Comparison of ENCODE assay signal across 12 cellular contexts in the genomic region with DNA sequence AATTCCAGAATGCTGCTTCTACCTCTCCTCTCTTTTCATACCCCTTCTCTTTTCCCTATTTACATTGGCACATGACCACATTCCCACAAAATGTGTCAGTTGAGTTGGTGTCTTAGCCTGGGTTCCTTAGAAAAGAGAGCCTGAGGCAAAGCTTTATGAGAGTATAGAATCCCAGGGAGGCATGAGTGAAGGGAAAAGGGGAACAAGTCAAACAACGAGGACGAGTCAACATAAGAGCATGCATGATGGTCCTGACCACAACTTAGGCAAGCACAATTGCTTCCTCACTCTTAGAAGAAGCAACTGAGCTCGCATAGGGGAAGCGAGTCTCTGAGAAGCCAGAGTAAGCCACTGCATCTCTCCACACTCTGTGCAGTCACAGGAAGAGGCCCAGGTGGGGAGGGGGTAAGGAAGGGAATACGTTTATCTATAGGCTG. TPM values are rescaled to one million over a fixed set of nuclear protein-coding genes. Genes with fewer than 3 reads are reported as not detected.
DNase-seq lines count a peak whose midpoint lies in the region; ATAC-seq and TF ChIP-seq lines count a peak whose summit lies in the region.
"Had no signal": no experiment of that assay in that cellular context is flagged by ENCODE, and none has a peak within 500 bp of the region (broad histone marks: within the 10 kb centered on the region; RNA-seq: fewer than 3 reads in every experiment).

No MANE protein-coding gene starts in this region.

- no peaks in the 10 kb centered on the region for H3K36me3 Mint-ChIP-seq in activated naive CD4-positive, alpha-beta T cell treated with anti-CD3 and anti-CD28 coated beads for 36 hours (ENCODE audit: low read depth)
- H3K36me3 Mint-ChIP-seq in T-helper 17 cell (ENCODE audit: low read depth) = no peaks in the 10 kb centered on the region

- no peaks in the 10 kb centered on the region for H3K9me3 Mint-ChIP-seq in activated naive CD4-positive, alpha-beta T cell treated with anti-CD3 and anti-CD28 coated beads for 36 hours

- no peak overlapping the region for H3K27ac Mint-ChIP-seq in activated naive CD4-positive, alpha-beta T cell treated with anti-CD3 and anti-CD28 coated beads for 36 hours
- peak overlapping the region; percentile 29 for H3K27ac Mint-ChIP-seq in T-helper 17 cell

- H3K36me3 ChIP-seq in testis (ENCODE audit: low read depth, missing control alignments) = no peaks in the 10 kb centered on the region
- H3K36me3 ChIP-seq: prostate gland, thoracic aorta had no signal

- intact Hi-C loops in activated naive CD4-positive, alpha-beta T cell treated with anti-CD3 and anti-CD28 coated beads for 36 hours (cut with micrococcal nuclease) = no loop called here
- intact Hi-C loops in testis (cut with DNase I; ENCODE audit: low total_unique reads) = no loop called here

- CTCF ChIA-PET in activated naive CD4-positive, alpha-beta T cell treated with anti-CD3 and anti-CD28 coated beads for 36 hours (lab: Charles Lee) = interaction anchor here (0.9 to 2.2 kb wide), 5 partner anchors 17 to 103 kb away, joined by 3 to 17 read pairs (median 4); a partner anchor contains a TSS

- no peaks in the 10 kb centered on the region for H3K27me3 ChIP-seq in testis

- no peaks in the 10 kb centered on the region for H3K27me3 Mint-ChIP-seq in activated naive CD4-positive, alpha-beta T cell treated with anti-CD3 and anti-CD28 coated beads for 36 hours (ENCODE audit: low read depth)
- H3K27me3 Mint-ChIP-seq in T-helper 17 cell = no peaks in the 10 kb centered on the region

- H3K4me1 ChIP-seq in testis = no peaks in the 10 kb centered on the region
- H3K4me1 ChIP-seq: prostate gland had no signal

- TF ChIP-seq POLR2A in testis (IDR thresholded peaks at IDR 0.05) = no peak

- H3K9me3 ChIP-seq in T-helper 17 cell (ENCODE audit: control insufficient read depth, low read length, poor library complexity, severe bottlenecking) (no peaks in the 10 kb centered on the region), testis (no peaks in the 10 kb centered on the region)
- H3K9me3 ChIP-seq: prostate gland, thoracic aorta had no signal

- H3K4me1 Mint-ChIP-seq in activated naive CD4-positive, alpha-beta T cell treated with anti-CD3 and anti-CD28 coated beads for 36 hours (ENCODE audit: low read depth) = peaks cover 12% of the 10 kb centered on the region
- H3K4me1 Mint-ChIP-seq in T-helper 17 cell = peaks cover 6% of the 10 kb centered on the region

- no peak overlapping the region for H3K27ac ChIP-seq in testis
- no peak overlapping the region for H3K27ac ChIP-seq in coronary artery
- H3K27ac ChIP-seq: prostate gland, thoracic aorta had no signal

- H3K4me3 ChIP-seq in testis = no peak overlapping the region
- no peak overlapping the region for H3K4me3 ChIP-seq in coronary artery
- H3K4me3 ChIP-seq: prostate gland, thoracic aorta had no signal

- TF ChIP-seq CTCF in testis (IDR thresholded peaks at IDR 0.05) (no peak), coronary artery (IDR thresholded peaks at IDR 0.05) (no peak)

- no peak overlapping the region for H3K4me3 Mint-ChIP-seq in activated naive CD4-positive, alpha-beta T cell treated with anti-CD3 and anti-CD28 coated beads for 36 hours
- H3K4me3 Mint-ChIP-seq in T-helper 17 cell = no peak overlapping the region

- DNase-seq in activated naive CD4-positive, alpha-beta T cell treated with anti-CD3 and anti-CD28 coated beads for 36 hours = peak; percentile 48
- DNase-seq in activated naive CD4-positive, alpha-beta T cell treated with Interleukin-2 at 50 U/mL for 16 hours = no peak
- DNase-seq in T-helper 17 cell = no peak
- DNase-seq in foreskin melanocyte = peak; percentile 65
- DNase-seq in testis = peak; percentile 36
- no peak for DNase-seq in coronary artery (ENCODE audit: low spot score)
- no peak for DNase-seq in activated CD8-positive, alpha-beta memory T cell treated with anti-CD3 and anti-CD28 coated beads, Interleukin-2, amount 50 U/mL, for 48 hours
- no peak for DNase-seq in NCI-H1092 treated with DMSO at 0.1 percent for 48 hours (lab: John Stamatoyannopoulos, UW)
- DNase-seq: erythroblast, NCI-H1092 had no signal

- 90 to 91% methylated on average over 5 of the region's 5 CpGs for WGBS in testis, 2 donors

- ATAC-seq in T-helper 17 cell = peak; percentile 61

RNA-seq across cellular contexts. Expression of a gene that starts 15.4 kb away (rescaled TPM):
- total RNA-seq in activated naive CD4-positive, alpha-beta T cell treated with anti-CD3 and anti-CD28 coated beads for 36 hours = under 1 TPM; 0.84 to 0.95 TPM
- under 1 TPM in 1 of 2 donors, not detected in 1; 0.15 TPM for total RNA-seq in T-helper 17 cell
- 1 to 10 TPM; 2.5 to 8.7 TPM for total RNA-seq in testis
- 5.6 TPM for polyA plus RNA-seq in testis (ENCODE audit: insufficient read depth, low read depth, low replicate concordance)

RNA-seq across cellular contexts. Expression of a gene that starts 51.3 kb away (rescaled TPM):
- total RNA-seq in activated naive CD4-positive, alpha-beta T cell treated with anti-CD3 and anti-CD28 coated beads for 36 hours = 100 to 1,000 TPM; 136 to 143 TPM
- total RNA-seq in T-helper 17 cell (100 to 1,000 TPM; 131 to 157 TPM), testis (100 to 1,000 TPM in 1 of 2 donors, 10 to 100 TPM in 1; 86.9 to 102 TPM)
- 44.4 TPM for polyA plus RNA-seq in testis (ENCODE audit: insufficient read depth, low read depth, low replicate concordance)

Comparison
In these comparisons a context has a peak if more than half of its experiments do, and no peak if none do; other contexts are left out.
1. DNase-seq: peak in activated naive CD4-positive, alpha-beta T cell treated with anti-CD3 and anti-CD28 coated beads for 36 hours (single experiment), foreskin melanocyte (single experiment) and testis (single experiment); none in activated naive CD4-positive, alpha-beta T cell treated with Interleukin-2 at 50 U/mL for 16 hours (single experiment), T-helper 17 cell (0 of 3), coronary artery (single experiment), activated CD8-positive, alpha-beta memory T cell treated with anti-CD3 and anti-CD28 coated beads, Interleukin-2, amount 50 U/mL, for 48 hours (single experiment) and NCI-H1092 treated with DMSO at 0.1 percent for 48 hours (single experiment).